In genomic region chr17:38779965-38780752, GRCh38 we compare ENCODE assay signal across 26 cellular contexts.
"Had no signal": no experiment of that assay in that cellular context is flagged by ENCODE, and none has a peak within 500 bp of the region (broad histone marks: within the 10 kb centered on the region; RNA-seq: fewer than 3 reads in every experiment).

No MANE protein-coding gene starts in this region.

- H3K27me3 Mint-ChIP-seq: activated CD4-positive, alpha-beta T cell treated with anti-CD3 and anti-CD28 coated beads for 36 hours; activated CD8-positive, alpha-beta T cell treated with anti-CD3 and anti-CD28 coated beads for 36 hours; activated naive CD4-positive, alpha-beta T cell treated with anti-CD3 and anti-CD28 coated beads, Interleukin-2, amount 50 U/mL, for 24 hours; activated naive CD8-positive, alpha-beta T cell treated with anti-CD3 and anti-CD28 coated beads for 36 hours; activated naive CD8-positive, alpha-beta T cell treated with anti-CD3 and anti-CD28 coated beads, Interleukin-2, amount 50 U/mL, for 24 hours had no signal

- H3K27me3 ChIP-seq: adrenal gland, body of pancreas, colonic mucosa had no signal

- H3K4me3 ChIP-seq: adrenal gland, body of pancreas, colonic mucosa had no signal

- H3K27ac ChIP-seq: adrenal gland, body of pancreas, colonic mucosa, epithelial cell of prostate had no signal

- ATAC-seq: activated CD4-positive, alpha-beta T cell treated with anti-CD3 and anti-CD28 coated beads for 36 hours; activated CD8-positive, alpha-beta T cell treated with anti-CD3 and anti-CD28 coated beads for 36 hours; activated naive CD8-positive, alpha-beta T cell treated with anti-CD3 and anti-CD28 coated beads, Interleukin-2, amount 50 U/mL, for 24 hours; activated T-cell treated with anti-CD3 and anti-CD28 coated beads, Interleukin-2, amount 50 U/mL, for 4 hours; body of pancreas had no signal

- H3K4me3 Mint-ChIP-seq: activated CD4-positive, alpha-beta T cell treated with anti-CD3 and anti-CD28 coated beads for 36 hours; activated CD8-positive, alpha-beta T cell treated with anti-CD3 and anti-CD28 coated beads for 36 hours; activated naive CD4-positive, alpha-beta T cell treated with anti-CD3 and anti-CD28 coated beads for 36 hours; activated naive CD4-positive, alpha-beta T cell treated with anti-CD3 and anti-CD28 coated beads, Interleukin-2, amount 50 U/mL, for 24 hours; activated naive CD8-positive, alpha-beta T cell treated with anti-CD3 and anti-CD28 coated beads for 36 hours; activated naive CD8-positive, alpha-beta T cell treated with anti-CD3 and anti-CD28 coated beads, Interleukin-2, amount 50 U/mL, for 24 hours; activated T-cell treated with anti-CD3 and anti-CD28 coated beads, Interleukin-2, amount 50 U/mL, for 4 hours had no signal

- H3K4me1 Mint-ChIP-seq: activated CD4-positive, alpha-beta T cell treated with anti-CD3 and anti-CD28 coated beads for 36 hours; activated naive CD4-positive, alpha-beta T cell treated with anti-CD3 and anti-CD28 coated beads, Interleukin-2, amount 50 U/mL, for 24 hours; activated naive CD8-positive, alpha-beta T cell treated with anti-CD3 and anti-CD28 coated beads for 36 hours had no signal

- H3K27ac Mint-ChIP-seq: activated CD4-positive, alpha-beta T cell treated with anti-CD3 and anti-CD28 coated beads for 36 hours; activated CD8-positive, alpha-beta T cell treated with anti-CD3 and anti-CD28 coated beads for 36 hours; activated naive CD4-positive, alpha-beta T cell treated with anti-CD3 and anti-CD28 coated beads for 36 hours; activated naive CD4-positive, alpha-beta T cell treated with anti-CD3 and anti-CD28 coated beads, Interleukin-2, amount 50 U/mL, for 24 hours; activated naive CD8-positive, alpha-beta T cell treated with anti-CD3 and anti-CD28 coated beads for 36 hours; activated naive CD8-positive, alpha-beta T cell treated with anti-CD3 and anti-CD28 coated beads, Interleukin-2, amount 50 U/mL, for 24 hours; activated T-helper 2 cell treated with anti-CD3 and anti-CD28 coated beads, Interferon-gamma antibody, Interleukin-2, Interleukin-4, amounts not matched to agents 10 μg/mL and 5 μg/mL and 100 μg/mL, durations not matched to agents 14 hours and 24 hours and 36 hours had no signal

- H3K9me3 ChIP-seq: adrenal gland, body of pancreas, colonic mucosa had no signal

- H3K4me1 ChIP-seq: adrenal gland, body of pancreas, colonic mucosa had no signal

- DNase-seq: activated CD4-positive, alpha-beta T cell treated with anti-CD3 and anti-CD28 coated beads for 36 hours; activated CD4-positive, alpha-beta T cell treated with anti-CD3 and anti-CD28 coated beads, Interleukin-2, amount 50 U/mL, for 1 hour; activated CD4-positive, alpha-beta T cell treated with anti-CD3 and anti-CD28 coated beads, Interleukin-2, amount 50 U/mL, for 48 hours; activated CD4-positive, CD25-positive, alpha-beta regulatory T cell; activated CD4-positive, CD25-positive, alpha-beta regulatory T cell treated with anti-CD3 and anti-CD28 coated beads, Interleukin-2, amount 50 U/mL, for 72 hours; activated CD8-positive, alpha-beta memory T cell treated with anti-CD3 and anti-CD28 coated beads for 24 hours; activated CD8-positive, alpha-beta T cell treated with anti-CD3 and anti-CD28 coated beads for 36 hours; activated effector memory CD4-positive, alpha-beta T cell treated with anti-CD3 and anti-CD28 coated beads, Interleukin-2, amount 50 U/mL, for 16 hours; activated naive CD4-positive, alpha-beta T cell treated with anti-CD3 and anti-CD28 coated beads for 36 hours; activated naive CD8-positive, alpha-beta T cell treated with anti-CD3 and anti-CD28 coated beads for 36 hours; activated naive CD8-positive, alpha-beta T cell treated with anti-CD3 and anti-CD28 coated beads, Interleukin-2, amount 50 U/mL, for 24 hours; activated T-cell treated with anti-CD3 and anti-CD28 coated beads, Interleukin-2, amount 50 U/mL, for 4 hours; adrenal gland; amygdala; aorta; body of pancreas; caudate nucleus; colonic mucosa; effector CD8-positive, alpha-beta T cell; foreskin fibroblast; head of caudate nucleus; T-helper 1 cell; T-helper 2 cell had no signal

- H3K9me3 Mint-ChIP-seq: activated CD8-positive, alpha-beta T cell treated with anti-CD3 and anti-CD28 coated beads for 36 hours; activated naive CD4-positive, alpha-beta T cell treated with anti-CD3 and anti-CD28 coated beads for 36 hours; activated naive CD4-positive, alpha-beta T cell treated with anti-CD3 and anti-CD28 coated beads, Interleukin-2, amount 50 U/mL, for 24 hours; activated naive CD8-positive, alpha-beta T cell treated with anti-CD3 and anti-CD28 coated beads for 36 hours; activated naive CD8-positive, alpha-beta T cell treated with anti-CD3 and anti-CD28 coated beads, Interleukin-2, amount 50 U/mL, for 24 hours; activated T-cell treated with anti-CD3 and anti-CD28 coated beads, Interleukin-2, amount 50 U/mL, for 4 hours; activated T-helper 2 cell treated with anti-CD3 and anti-CD28 coated beads, Interferon-gamma antibody, Interleukin-2, Interleukin-4, amounts not matched to agents 10 μg/mL and 5 μg/mL and 100 μg/mL, durations not matched to agents 14 hours and 24 hours and 36 hours had no signal
